ENCODE assay signal across 7 cellular contexts in the genomic region with DNA sequence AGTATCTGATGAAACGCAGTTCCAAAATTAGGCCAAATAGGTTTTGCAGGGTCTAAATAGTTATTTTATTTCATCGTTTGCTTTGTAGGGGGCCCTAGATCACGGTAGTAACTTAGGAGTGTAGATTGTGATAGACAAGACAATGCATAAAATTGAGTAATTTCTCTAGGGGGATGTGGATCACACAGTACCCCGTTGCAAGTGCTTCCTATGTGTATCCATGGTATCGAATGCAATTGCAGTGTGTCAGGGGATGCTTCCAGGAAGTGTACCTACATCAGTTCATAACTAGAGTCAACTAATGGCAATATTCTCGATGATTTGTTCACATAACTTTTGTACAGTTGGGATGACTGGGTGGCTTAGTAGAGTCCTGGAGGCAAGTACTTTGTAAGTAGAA. TPM values are rescaled to one million over a fixed set of nuclear protein-coding genes. Genes with fewer than 3 reads are reported as not detected.
DNase-seq lines count a peak whose midpoint lies in the region; ATAC-seq, FAIRE-seq and TF ChIP-seq lines count a peak whose summit lies in the region.

No MANE protein-coding gene starts in this region.

- no peak overlapping the region for H2BK15ac ChIP-seq in mesenchymal stem cell (ENCODE audit: low read depth, poor library complexity, severe bottlenecking)

- intact Hi-C loops in vagina (cut with DNase I): no loop called here

- 18% methylated on average over 6 of the region's 6 CpGs for WGBS in mesenchymal stem cell

- peaks cover 5% of the 10 kb centered on the region for H3K79me1 ChIP-seq in mesenchymal stem cell (replicated peaks; ENCODE audit: low read length, poor library complexity, severe bottlenecking)

- no peak for TF ChIP-seq CTCF in NB4 (IDR thresholded peaks at IDR 0.05; ENCODE audit: low read depth, low read length)
- no peak for TF ChIP-seq CTCF in cardiac fibroblast (IDR thresholded peaks at IDR 0.05; ENCODE audit: low read depth, low read length)
- no peak for TF ChIP-seq CTCF in vagina (IDR thresholded peaks at IDR 0.05)

- H2AFZ ChIP-seq in mesenchymal stem cell (ENCODE audit: low read depth, low read length): no peak overlapping the region

- no peak overlapping the region for H2BK120ac ChIP-seq in mesenchymal stem cell (ENCODE audit: low read depth, low read length)

- no peak overlapping the region for H3K18ac ChIP-seq in mesenchymal stem cell (ENCODE audit: low read depth in 1 of 2, low read length in 2 of 2)

- FAIRE-seq in GM12891 (lab: Jason Lieb, UNC): peak; percentile 86

- no peak overlapping the region for H4K91ac ChIP-seq in mesenchymal stem cell (ENCODE audit: low read length)

- H3K27me3 ChIP-seq in mesenchymal stem cell (ENCODE audit: control insufficient read depth in 1 of 2, insufficient read depth in 1 of 2, low read length in 2 of 2) (no peaks in the 10 kb centered on the region), vagina (no peaks in the 10 kb centered on the region)

- H3K4ac ChIP-seq in mesenchymal stem cell (ENCODE audit: low read depth in 1 of 2, low read length in 2 of 2): no peak overlapping the region

- no peak for ATAC-seq in HG03175 (IDR thresholded peaks at IDR 0.05; ENCODE audit: unreplicated experiment)
- no peak for ATAC-seq in HG03571 (IDR thresholded peaks at IDR 0.05; ENCODE audit: unreplicated experiment)

- no peak for DNase-seq in GM12891 (ENCODE audit: insufficient read length, low spot score)
- peak; percentile 67 for DNase-seq in NB4 (ENCODE audit: low read depth)
- DNase-seq in cardiac fibroblast (ENCODE audit: low read depth in 2 of 2): peak in 1 of 2 donors; percentile 13
- DNase-seq in mesenchymal stem cell: peak; percentile 36
- no peak for DNase-seq in vagina (ENCODE audit: extremely low spot score in 2 of 2)

- H3K36me3 ChIP-seq in mesenchymal stem cell (ENCODE audit: control insufficient read depth in 1 of 2, insufficient read depth in 2 of 2, low read depth in 1 of 2, low read length in 2 of 2) (peaks cover 8 to 25% of the 10 kb centered on the region in 2 experiments), vagina (peaks cover 0 to 4% of the 10 kb centered on the region in 2 donors)

- H2BK12ac ChIP-seq in mesenchymal stem cell (ENCODE audit: low read length in 2 of 2): no peak overlapping the region

- H2AK5ac ChIP-seq in mesenchymal stem cell (ENCODE audit: low read length, severe bottlenecking): no peak overlapping the region

- no peak overlapping the region for H3K14ac ChIP-seq in mesenchymal stem cell (ENCODE audit: low read length in 2 of 2)

- no peak overlapping the region for H4K8ac ChIP-seq in mesenchymal stem cell (ENCODE audit: low read length)

- H3K27ac ChIP-seq in mesenchymal stem cell (ENCODE audit: low read length, poor library complexity, severe bottlenecking): no peak overlapping the region
- H3K27ac ChIP-seq in vagina: peak overlapping the region; percentile 87

- no peak overlapping the region for H2BK5ac ChIP-seq in mesenchymal stem cell (ENCODE audit: low read depth, low read length, poor library complexity, severe bottlenecking)

- H3K4me1 ChIP-seq in mesenchymal stem cell (ENCODE audit: control insufficient read depth, insufficient read depth, low read depth, low read length) (peaks cover 5% of the 10 kb centered on the region), vagina (peaks cover 29% of the 10 kb centered on the region)

- H3K9ac ChIP-seq in mesenchymal stem cell (ENCODE audit: low read length): peak overlapping the region; percentile 96

- H3K9me3 ChIP-seq in mesenchymal stem cell (ENCODE audit: control insufficient read depth, low read length) (no peaks in the 10 kb centered on the region), vagina (no peaks in the 10 kb centered on the region)

- H3K4me2 ChIP-seq in mesenchymal stem cell (ENCODE audit: low read length, poor library complexity, severe bottlenecking): peak overlapping the region; percentile 46

- TF ChIP-seq POLR2A in GM12891 (IDR thresholded peaks at IDR 0.05; ENCODE audit: low read depth, low read length): peak; percentile 37; the same call in 1 of the 2 replicates
- TF ChIP-seq POLR2A in NB4 (IDR thresholded peaks at IDR 0.05; ENCODE audit: extremely low read depth, insufficient read length): no peak
- TF ChIP-seq POLR2A in vagina (IDR thresholded peaks at IDR 0.05): no peak

- H3K4me3 ChIP-seq in NB4 (ENCODE audit: low read depth, low read length) (peak overlapping the region; percentile 99), cardiac fibroblast (replicated peaks in 1 of 2; ENCODE audit: low read depth in 2 of 2, low read length in 2 of 2) (peak overlapping the region; percentile 72 to 81), mesenchymal stem cell (ENCODE audit: insufficient read depth in 1 of 2, low read depth in 1 of 2, low read length in 2 of 2) (peak overlapping the region; percentile 87 to 88), vagina (peak overlapping the region; percentile 71 to 82)

- H3K23ac ChIP-seq in mesenchymal stem cell (ENCODE audit: low read length in 2 of 2): no peak overlapping the region

TF ChIP-seq in GM12891, 5 proteins besides CTCF, POLR2A, EP300 and RAD21:
- TF ChIP-seq POLR2AphosphoS5 (IDR thresholded peaks at IDR 0.05; ENCODE audit: low read depth, low read length) (no peak), PAX5 (IDR thresholded peaks at IDR 0.05; ENCODE audit: insufficient read depth, low read length, severe bottlenecking) (no peak), POU2F2 (IDR thresholded peaks at IDR 0.05; ENCODE audit: low read depth, low read length) (no peak), TAF1 (IDR thresholded peaks at IDR 0.05; ENCODE audit: low read depth, low read length) (no peak), SPI1 (IDR thresholded peaks at IDR 0.05; ENCODE audit: low read depth, low read length) (no peak)

RNA-seq across cellular contexts. Expression of gene SSB, which starts 0.9 kb away (rescaled TPM):
- polyA plus RNA-seq in GM12891 (2012; ENCODE audit: low read depth, missing spikeins): 86.9 TPM
- polyA plus RNA-seq in mesenchymal stem cell (2013, experiment 1 of 2): 174 TPM
- polyA plus RNA-seq in mesenchymal stem cell (2013, experiment 2 of 2): 181 TPM
- total RNA-seq in vagina: 47.1 TPM

RNA-seq across cellular contexts. Expression of gene METTL5, which starts 25.1 kb away (rescaled TPM):
- 79.1 TPM for polyA plus RNA-seq in GM12891 (2012; ENCODE audit: low read depth, missing spikeins)
- 65.9 TPM for polyA plus RNA-seq in mesenchymal stem cell (2013, experiment 1 of 2)
- 66.4 TPM for polyA plus RNA-seq in mesenchymal stem cell (2013, experiment 2 of 2)
- total RNA-seq in vagina: 22.1 TPM

RNA-seq across cellular contexts. Expression of gene UBR3, which starts 27.7 kb away (rescaled TPM):
- polyA plus RNA-seq in GM12891 (2012; ENCODE audit: low read depth, missing spikeins): 5.0 TPM
- polyA plus RNA-seq in mesenchymal stem cell (2013, experiment 1 of 2): 14.0 TPM
- 14.7 TPM for polyA plus RNA-seq in mesenchymal stem cell (2013, experiment 2 of 2)
- total RNA-seq in vagina: 59.2 TPM

Comparison
In these comparisons a context has a peak if more than half of its experiments do, and no peak if none do; other contexts are left out.
1. DNase-seq: peak in NB4 (single experiment) and mesenchymal stem cell (single experiment); none in GM12891 (single experiment) and vagina (0 of 2).
2. Peak in every context shown above with its lines, with median percentiles within 50 percentile points of each other: H3K4me3 ChIP-seq.